17 cellular contexts compared by ENCODE assay signal in genomic region chr6:79697430-79697829, GRCh38.
DNase-seq lines count a peak whose midpoint lies in the region; ATAC-seq and TF ChIP-seq lines count a peak whose summit lies in the region.
"Had no signal": no experiment of that assay in that cellular context is flagged by ENCODE, and none has a peak within 500 bp of the region (broad histone marks: within the 10 kb centered on the region; RNA-seq: fewer than 3 reads in every experiment).

No MANE protein-coding gene starts in this region.

- intact Hi-C loops in activated CD8-positive, alpha-beta T cell treated with anti-CD3 and anti-CD28 coated beads for 36 hours (cut with micrococcal nuclease): no loop called here

- no peaks in the 10 kb centered on the region for H3K27me3 Mint-ChIP-seq in activated CD8-positive, alpha-beta T cell treated with anti-CD3 and anti-CD28 coated beads for 36 hours
- no peaks in the 10 kb centered on the region for H3K27me3 Mint-ChIP-seq in activated CD8-positive, alpha-beta T cell treated with anti-CD3 and anti-CD28 coated beads, Interleukin-2, amount 10 ng/mL, durations not matched to agents 7 days and 5 days (ENCODE audit: low read depth)

- H3K27ac Mint-ChIP-seq in activated CD8-positive, alpha-beta T cell treated with anti-CD3 and anti-CD28 coated beads for 36 hours: no peak overlapping the region
- no peak overlapping the region for H3K27ac Mint-ChIP-seq in activated CD8-positive, alpha-beta T cell treated with anti-CD3 and anti-CD28 coated beads, Interleukin-2, amount 10 ng/mL, durations not matched to agents 7 days and 5 days
- H3K27ac Mint-ChIP-seq: CD14-positive monocyte; CD4-positive, alpha-beta memory T cell; H9 had no signal

- H3K36me3 Mint-ChIP-seq in activated CD8-positive, alpha-beta T cell treated with anti-CD3 and anti-CD28 coated beads for 36 hours (ENCODE audit: low read depth): no peaks in the 10 kb centered on the region
- H3K36me3 Mint-ChIP-seq in activated CD8-positive, alpha-beta T cell treated with anti-CD3 and anti-CD28 coated beads, Interleukin-2, amount 10 ng/mL, durations not matched to agents 7 days and 5 days (ENCODE audit: low read depth): no peaks in the 10 kb centered on the region
- H3K36me3 Mint-ChIP-seq: CD14-positive monocyte; CD4-positive, alpha-beta memory T cell had no signal

- CTCF ChIA-PET in activated CD8-positive, alpha-beta T cell treated with anti-CD3 and anti-CD28 coated beads for 36 hours (lab: Charles Lee): interaction anchor here (0.8 kb wide), 1 partner anchor 13 kb away, joined by 3 read pairs; no protein-coding TSS in a partner anchor
- CTCF ChIA-PET in activated CD8-positive, alpha-beta T cell treated with anti-CD3 and anti-CD28 coated beads, Interleukin-2, amount 10 ng/mL, durations not matched to agents 7 days and 5 days (lab: Charles Lee): no interaction called here

- no peak for TF ChIP-seq CTCF in activated CD8-positive, alpha-beta T cell treated with anti-CD3 and anti-CD28 coated beads for 36 hours (IDR thresholded peaks at IDR 0.05)

- H3K4me3 Mint-ChIP-seq in activated CD8-positive, alpha-beta T cell treated with anti-CD3 and anti-CD28 coated beads for 36 hours: no peak overlapping the region
- H3K4me3 Mint-ChIP-seq in activated CD8-positive, alpha-beta T cell treated with anti-CD3 and anti-CD28 coated beads, Interleukin-2, amount 10 ng/mL, durations not matched to agents 7 days and 5 days: no peak overlapping the region
- H3K4me3 Mint-ChIP-seq: CD14-positive monocyte; CD4-positive, alpha-beta memory T cell; H9 had no signal

- H3K4me1 Mint-ChIP-seq in activated CD8-positive, alpha-beta T cell treated with anti-CD3 and anti-CD28 coated beads for 36 hours (ENCODE audit: low read depth): peaks cover 2% of the 10 kb centered on the region
- no peaks in the 10 kb centered on the region for H3K4me1 Mint-ChIP-seq in activated CD8-positive, alpha-beta T cell treated with anti-CD3 and anti-CD28 coated beads, Interleukin-2, amount 10 ng/mL, durations not matched to agents 7 days and 5 days (ENCODE audit: low read depth)
- H3K4me1 Mint-ChIP-seq: CD14-positive monocyte had no signal

- H3K9me3 Mint-ChIP-seq in activated CD8-positive, alpha-beta T cell treated with anti-CD3 and anti-CD28 coated beads for 36 hours: no peaks in the 10 kb centered on the region
- H3K9me3 Mint-ChIP-seq in activated CD8-positive, alpha-beta T cell treated with anti-CD3 and anti-CD28 coated beads, Interleukin-2, amount 10 ng/mL, durations not matched to agents 7 days and 5 days (ENCODE audit: insufficient read depth): no peaks in the 10 kb centered on the region
- H3K9me3 Mint-ChIP-seq: H9 had no signal

- POLR2A ChIA-PET in activated CD8-positive, alpha-beta T cell treated with anti-CD3 and anti-CD28 coated beads for 36 hours (lab: Charles Lee): no interaction called here
- POLR2A ChIA-PET in activated CD8-positive, alpha-beta T cell treated with anti-CD3 and anti-CD28 coated beads, Interleukin-2, amount 10 ng/mL, durations not matched to agents 7 days and 5 days (lab: Charles Lee): no interaction called here

- peak overlapping the region; percentile 72 for H3K27ac ChIP-seq in angular gyrus (ENCODE audit: low read depth, low read length)
- H3K27ac ChIP-seq: 22Rv1, A549, BLaER1 had no signal

- ATAC-seq in activated CD8-positive, alpha-beta T cell treated with anti-CD3 and anti-CD28 coated beads for 36 hours: no peak
- ATAC-seq in activated CD8-positive, alpha-beta T cell treated with anti-CD3 and anti-CD28 coated beads, Interleukin-2, amount 10 ng/mL, durations not matched to agents 7 days and 5 days: no peak
- ATAC-seq: A549 had no signal

- peak; percentile 3 for DNase-seq in activated CD8-positive, alpha-beta T cell treated with anti-CD3 and anti-CD28 coated beads for 36 hours
- DNase-seq in activated CD8-positive, alpha-beta T cell treated with anti-CD3 and anti-CD28 coated beads, Interleukin-2, amount 10 ng/mL, durations not matched to agents 7 days and 5 days: no peak
- DNase-seq in Ammon's horn (ENCODE audit: low spot score) (peak; percentile 61), inferior parietal cortex (ENCODE audit: extremely low spot score) (peak; percentile 57), dermis blood vessel endothelial cell (no peak)
- DNase-seq in stimulated activated CD4-positive, alpha-beta T cell treated with anti-CD3 and anti-CD28 coated beads, Interleukin-2, amount 100 ng/mL, for 24 hours: no peak
- DNase-seq in activated CD4-positive, alpha-beta T cell treated with anti-CD3 and anti-CD28 coated beads for 48 hours: no peak
- DNase-seq: AML-193; CD4-positive, alpha-beta memory T cell; DMS79 treated with DMSO at 0.1 percent for 48 hours; GF-D8; H9 had no signal

Comparison
In these comparisons a context has a peak if more than half of its experiments do, and no peak if none do; other contexts are left out.
1. DNase-seq: peak in activated CD8-positive, alpha-beta T cell treated with anti-CD3 and anti-CD28 coated beads for 36 hours (single experiment), Ammon's horn (single experiment) and inferior parietal cortex (single experiment); none in activated CD8-positive, alpha-beta T cell treated with anti-CD3 and anti-CD28 coated beads, Interleukin-2, amount 10 ng/mL, durations not matched to agents 7 days and 5 days (single experiment), stimulated activated CD4-positive, alpha-beta T cell treated with anti-CD3 and anti-CD28 coated beads, Interleukin-2, amount 100 ng/mL, for 24 hours (0 of 2), dermis blood vessel endothelial cell (single experiment) and activated CD4-positive, alpha-beta T cell treated with anti-CD3 and anti-CD28 coated beads for 48 hours (single experiment).